ENCODE assay signal across 15 cellular contexts in the genomic region with DNA sequence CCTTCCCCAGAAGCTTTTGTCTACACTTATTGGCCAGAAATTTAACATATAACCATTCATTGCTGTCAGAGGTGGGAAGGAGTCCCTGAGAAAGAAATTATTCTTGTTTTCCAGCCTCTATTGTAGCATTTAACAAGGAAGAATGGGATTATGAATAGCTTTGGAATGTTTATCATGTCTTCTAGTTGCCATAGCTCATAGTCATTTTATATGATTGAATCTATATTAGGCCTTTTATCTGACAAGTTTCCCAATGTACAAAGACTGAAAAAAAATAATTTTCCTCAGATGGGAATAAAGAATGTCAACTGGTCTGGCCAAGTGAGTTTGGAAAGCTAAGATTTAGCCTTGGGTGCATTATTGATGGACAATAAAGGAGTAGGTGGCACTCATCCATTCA. TPM values are rescaled to one million over a fixed set of nuclear protein-coding genes. Genes with fewer than 3 reads are reported as not detected.
DNase-seq lines count a peak whose midpoint lies in the region; ATAC-seq and TF ChIP-seq lines count a peak whose summit lies in the region.
"Had no signal": no experiment of that assay in that cellular context is flagged by ENCODE, and none has a peak within 500 bp of the region (broad histone marks: within the 10 kb centered on the region; RNA-seq: fewer than 3 reads in every experiment).

No MANE protein-coding gene starts in this region.

- DNase-seq in T-helper 1 cell = no peak
- DNase-seq in activated naive CD4-positive, alpha-beta T cell treated with anti-CD3 and anti-CD28 coated beads, Interleukin-2, amount 50 U/mL, for 72 hours (ENCODE audit: low spot score in 2 of 2) = no peak
- DNase-seq in natural killer cell treated with Interleukin-12 subunit alpha and Interleukin-12 subunit beta and Interleukin-15 and Interleukin-18, amount 100 ng/mL, for 72 hours (ENCODE audit: low spot score) = no peak
- no peak for DNase-seq in upper lobe of right lung
- DNase-seq in stimulated activated CD4-positive, alpha-beta T cell treated with anti-CD3 and anti-CD28 coated beads, Interleukin-12 subunit alpha, Interleukin-12 subunit beta, amount 100 ng/mL, for 4 hours = no peak
- DNase-seq: hippocampal formation; NCI-H146; NCI-H510A; stimulated activated CD4-positive, alpha-beta T cell treated with anti-CD3 and anti-CD28 coated beads, Interleukin-2, amount 100 ng/mL, for 24 hours had no signal

- no peaks in the 10 kb centered on the region for H3K9me3 Mint-ChIP-seq in T-helper 1 cell treated with Interleukin-12 subunit alpha and Interleukin-12 subunit beta and Interleukin-4 antibody, amounts not matched to agents 30 μg/mL and 1 μg/mL, for 36 hours
- peaks cover 0 to 5% of the 10 kb centered on the region in 2 donors for H3K9me3 Mint-ChIP-seq in activated naive CD4-positive, alpha-beta T cell treated with anti-CD3 and anti-CD28 coated beads, Interleukin-2, amount 50 U/mL, for 72 hours
- no peaks in the 10 kb centered on the region for H3K9me3 Mint-ChIP-seq in natural killer cell treated with Interleukin-12 subunit alpha and Interleukin-12 subunit beta and Interleukin-15 and Interleukin-18, amount 100 ng/mL, for 72 hours

- H3K27ac Mint-ChIP-seq in T-helper 1 cell treated with Interleukin-12 subunit alpha and Interleukin-12 subunit beta and Interleukin-4 antibody, amounts not matched to agents 30 μg/mL and 1 μg/mL, for 36 hours = peak overlapping the region; percentile 86
- H3K27ac Mint-ChIP-seq in activated naive CD4-positive, alpha-beta T cell treated with anti-CD3 and anti-CD28 coated beads, Interleukin-2, amount 50 U/mL, for 72 hours = peak overlapping the region; percentile 89 to 100
- peak overlapping the region; percentile 91 to 96 for H3K27ac Mint-ChIP-seq in natural killer cell treated with Interleukin-12 subunit alpha and Interleukin-12 subunit beta and Interleukin-15 and Interleukin-18, amount 100 ng/mL, for 72 hours

- H3K9ac ChIP-seq in KMS-11 = no peak overlapping the region

- H3K36me3 Mint-ChIP-seq in T-helper 1 cell treated with Interleukin-12 subunit alpha and Interleukin-12 subunit beta and Interleukin-4 antibody, amounts not matched to agents 30 μg/mL and 1 μg/mL, for 36 hours (ENCODE audit: low read depth) = peaks cover 53% of the 10 kb centered on the region
- H3K36me3 Mint-ChIP-seq in activated naive CD4-positive, alpha-beta T cell treated with anti-CD3 and anti-CD28 coated beads, Interleukin-2, amount 50 U/mL, for 72 hours = peaks cover 23 to 48% of the 10 kb centered on the region in 2 donors
- peaks cover 31% of the 10 kb centered on the region for H3K36me3 Mint-ChIP-seq in natural killer cell treated with Interleukin-12 subunit alpha and Interleukin-12 subunit beta and Interleukin-15 and Interleukin-18, amount 100 ng/mL, for 72 hours

- no peak for ATAC-seq in activated naive CD4-positive, alpha-beta T cell treated with anti-CD3 and anti-CD28 coated beads, Interleukin-2, amount 50 U/mL, for 72 hours
- ATAC-seq in natural killer cell treated with Interleukin-12 subunit alpha and Interleukin-12 subunit beta and Interleukin-15 and Interleukin-18, amount 100 ng/mL, for 72 hours = no peak
- ATAC-seq in HG02759 (IDR thresholded peaks at IDR 0.05; ENCODE audit: unreplicated experiment) = no peak
- no peak for ATAC-seq in upper lobe of right lung
- ATAC-seq: K562 had no signal

- H3K27me3 Mint-ChIP-seq in T-helper 1 cell treated with Interleukin-12 subunit alpha and Interleukin-12 subunit beta and Interleukin-4 antibody, amounts not matched to agents 30 μg/mL and 1 μg/mL, for 36 hours (ENCODE audit: low read depth) = no peaks in the 10 kb centered on the region
- H3K27me3 Mint-ChIP-seq in natural killer cell treated with Interleukin-12 subunit alpha and Interleukin-12 subunit beta and Interleukin-15 and Interleukin-18, amount 100 ng/mL, for 72 hours = no peaks in the 10 kb centered on the region

- H3K27me3 ChIP-seq in KMS-11 (ENCODE audit: insufficient read depth, low read depth) (no peaks in the 10 kb centered on the region), upper lobe of right lung (no peaks in the 10 kb centered on the region)

- H3K4me3 ChIP-seq in KMS-11 (IDR thresholded peaks at IDR 0.05; ENCODE audit: insufficient read depth, low read depth, low read length) = no peak overlapping the region
- H3K4me3 ChIP-seq in upper lobe of right lung = no peak overlapping the region
- H3K4me3 ChIP-seq: K562 had no signal

- H3K36me3 ChIP-seq in KMS-11 (ENCODE audit: insufficient read depth) (no peaks in the 10 kb centered on the region), upper lobe of right lung (no peaks in the 10 kb centered on the region)

- H4K20me1 ChIP-seq in KMS-11 (ENCODE audit: insufficient read depth) = no peaks in the 10 kb centered on the region

- no peaks in the 10 kb centered on the region for H3K9me3 ChIP-seq in upper lobe of right lung

- TF ChIP-seq CTCF in KMS-11 (conservative IDR thresholded peaks at IDR 0.05; ENCODE audit: low read depth, low read length) = no peak
- TF ChIP-seq CTCF in upper lobe of right lung (IDR thresholded peaks at IDR 0.05) = no peak

- intact Hi-C loops in upper lobe of right lung (cut with DNase I) = no loop called here

- H3K4me1 ChIP-seq in KMS-11 (ENCODE audit: low read depth, poor library complexity, severe bottlenecking) (peaks cover 80% of the 10 kb centered on the region), upper lobe of right lung (no peaks in the 10 kb centered on the region)

- peak overlapping the region; percentile 14 for H3K4me3 Mint-ChIP-seq in T-helper 1 cell treated with Interleukin-12 subunit alpha and Interleukin-12 subunit beta and Interleukin-4 antibody, amounts not matched to agents 30 μg/mL and 1 μg/mL, for 36 hours
- peak overlapping the region; percentile 90 for H3K4me3 Mint-ChIP-seq in natural killer cell treated with Interleukin-12 subunit alpha and Interleukin-12 subunit beta and Interleukin-15 and Interleukin-18, amount 100 ng/mL, for 72 hours

- H3K4me2 ChIP-seq in KMS-11 = 0 out of 2 replicates have a peak overlapping the region, but pooled peaks have one; percentile 80

- H3K27ac ChIP-seq in KMS-11 = no peak overlapping the region
- H3K27ac ChIP-seq in upper lobe of right lung = no peak overlapping the region
- H3K27ac ChIP-seq: 22Rv1 had no signal

- H2AFZ ChIP-seq in KMS-11 (ENCODE audit: low read depth) = no peak overlapping the region

- no peaks in the 10 kb centered on the region for H3K79me2 ChIP-seq in KMS-11 (ENCODE audit: insufficient read depth, low read depth)

- H3K4me1 Mint-ChIP-seq in T-helper 1 cell treated with Interleukin-12 subunit alpha and Interleukin-12 subunit beta and Interleukin-4 antibody, amounts not matched to agents 30 μg/mL and 1 μg/mL, for 36 hours (ENCODE audit: low read depth) = peaks cover 76% of the 10 kb centered on the region
- peaks cover 77 to 82% of the 10 kb centered on the region in 2 donors for H3K4me1 Mint-ChIP-seq in natural killer cell treated with Interleukin-12 subunit alpha and Interleukin-12 subunit beta and Interleukin-15 and Interleukin-18, amount 100 ng/mL, for 72 hours (ENCODE audit: low read depth in 2 of 2)

RNA-seq across cellular contexts. Expression of gene PTPRC, which starts 28.3 kb away (rescaled TPM):
- total RNA-seq in activated naive CD4-positive, alpha-beta T cell treated with anti-CD3 and anti-CD28 coated beads, Interleukin-2, amount 50 U/mL, for 72 hours = 100 to 1,000 TPM; 433 to 644 TPM
- total RNA-seq in natural killer cell treated with Interleukin-12 subunit alpha and Interleukin-12 subunit beta and Interleukin-15 and Interleukin-18, amount 100 ng/mL, for 72 hours = 100 to 1,000 TPM; 334 to 761 TPM
- 127 TPM for total RNA-seq in upper lobe of right lung
- total RNA-seq: epithelial cell of proximal tubule had no signal
